Comparison of ENCODE assay signal across 9 cellular contexts in genomic region chr6:18269253-18269652, GRCh38. TPM values are rescaled to one million over a fixed set of nuclear protein-coding genes. Genes with fewer than 3 reads are reported as not detected.
A peak's percentile ranks its signal among the peaks of the same experiment; 100 is the strongest.
DNase-seq lines count a peak whose midpoint lies in the region; ATAC-seq lines count a peak whose summit lies in the region.
"Had no signal": no experiment of that assay in that cellular context is flagged by ENCODE, and none has a peak within 500 bp of the region (broad histone marks: within the 10 kb centered on the region; RNA-seq: fewer than 3 reads in every experiment).

No MANE protein-coding gene starts in this region.

- no peak overlapping the region for H3K27ac Mint-ChIP-seq in activated naive CD4-positive, alpha-beta T cell treated with anti-CD3 and anti-CD28 coated beads for 36 hours

- H3K9me3 Mint-ChIP-seq in activated naive CD4-positive, alpha-beta T cell treated with anti-CD3 and anti-CD28 coated beads for 36 hours = peaks cover 7% of the 10 kb centered on the region

- DNase-seq in activated naive CD4-positive, alpha-beta T cell treated with anti-CD3 and anti-CD28 coated beads for 36 hours = peak; percentile 25
- DNase-seq in activated naive CD4-positive, alpha-beta T cell (lab: John Stamatoyannopoulos, UW) = no peak
- DNase-seq in T1000 (lab: John Stamatoyannopoulos, UW) (peak; percentile 14), renal cortical epithelial cell (ENCODE audit: low read depth) (peak; percentile 39), caudate nucleus (lab: John Stamatoyannopoulos, UW) (no peak), DMS153 treated with DMSO at 0.1 percent for 48 hours (lab: John Stamatoyannopoulos, UW; ENCODE audit: unreplicated experiment) (no peak)
- DNase-seq: lower lobe of right lung had no signal

- ATAC-seq in HG03469 (IDR thresholded peaks at IDR 0.05; ENCODE audit: unreplicated experiment) (peak; percentile 49), HG03095 (IDR thresholded peaks at IDR 0.05; ENCODE audit: unreplicated experiment) (no peak)
- ATAC-seq: lower lobe of right lung had no signal

- H3K4me1 Mint-ChIP-seq in activated naive CD4-positive, alpha-beta T cell treated with anti-CD3 and anti-CD28 coated beads for 36 hours (ENCODE audit: low read depth) = peaks cover 11% of the 10 kb centered on the region

- CTCF ChIA-PET in activated naive CD4-positive, alpha-beta T cell treated with anti-CD3 and anti-CD28 coated beads for 36 hours (lab: Charles Lee) = no interaction called here

- intact Hi-C loops in activated naive CD4-positive, alpha-beta T cell treated with anti-CD3 and anti-CD28 coated beads for 36 hours (cut with micrococcal nuclease) = loop anchor here (2.0 kb wide), 1 partner anchor 56 kb away; no protein-coding TSS in a partner anchor

- no peak overlapping the region for H3K4me3 Mint-ChIP-seq in activated naive CD4-positive, alpha-beta T cell treated with anti-CD3 and anti-CD28 coated beads for 36 hours

- no peaks in the 10 kb centered on the region for H3K36me3 Mint-ChIP-seq in activated naive CD4-positive, alpha-beta T cell treated with anti-CD3 and anti-CD28 coated beads for 36 hours (ENCODE audit: low read depth)

- no peak overlapping the region for H3K27ac ChIP-seq in caudate nucleus (ENCODE audit: low read depth, low read length)
- H3K27ac ChIP-seq: lower lobe of right lung had no signal

- peaks cover 7% of the 10 kb centered on the region for H3K27me3 Mint-ChIP-seq in activated naive CD4-positive, alpha-beta T cell treated with anti-CD3 and anti-CD28 coated beads for 36 hours (ENCODE audit: low read depth)

RNA-seq across cellular contexts. Expression of gene DEK, which starts 4.9 kb away (rescaled TPM):
- total RNA-seq in activated naive CD4-positive, alpha-beta T cell treated with anti-CD3 and anti-CD28 coated beads for 36 hours = 100 to 1,000 TPM; 200 to 203 TPM
- 112 and 116 TPM in 2 replicates for total RNA-seq in renal cortical epithelial cell

Comparison
In these comparisons a context has a peak if more than half of its experiments do, and no peak if none do; other contexts are left out.
1. DNase-seq: peak in activated naive CD4-positive, alpha-beta T cell treated with anti-CD3 and anti-CD28 coated beads for 36 hours (single experiment), T1000 (single experiment) and renal cortical epithelial cell (single experiment); none in activated naive CD4-positive, alpha-beta T cell (0 of 4), caudate nucleus (0 of 61) and DMS153 treated with DMSO at 0.1 percent for 48 hours (single experiment).